Comparison of ENCODE assay signal across 1 cellular context in genomic region chr17:38703742-38704644, GRCh38.
TF ChIP-seq lines count a peak whose summit lies in the region.

No MANE protein-coding gene starts in this region.

TF ChIP-seq in GM12878, 131 proteins besides CTCF, POLR2A, EP300 and RAD21 (continues in another document):
- TF ChIP-seq STAT3 (IDR thresholded peaks at IDR 0.05; ENCODE audit: low read depth, low read length) (no peak), JUNB (IDR thresholded peaks at IDR 0.05) (no peak), SIN3A (IDR thresholded peaks at IDR 0.05; ENCODE audit: low read depth, low read length) (peak; percentile 74), IKZF2 (IDR thresholded peaks at IDR 0.05) (peak; percentile 76 to 84), NR2F1 (conservative IDR thresholded peaks at IDR 0.05) (peak; percentile 86), IRF3 (IDR thresholded peaks at IDR 0.05) (no peak), SP1 (IDR thresholded peaks at IDR 0.05; ENCODE audit: low read depth, low read length) (no peak), CBFB (IDR thresholded peaks at IDR 0.05; ENCODE audit: low read depth) (peak; percentile 20; the same call in 1 of the 2 replicates), CREB1 (IDR thresholded peaks at IDR 0.05; ENCODE audit: low read depth) (no peak), ZNF24 (IDR thresholded peaks at IDR 0.05) (no peak), SMAD5 (IDR thresholded peaks at IDR 0.05; ENCODE audit: low read depth) (peak; percentile 50; the same call in 1 of the 2 replicates), HDAC6 (IDR thresholded peaks at IDR 0.05; ENCODE audit: unreplicated experiment) (no peak), E4F1 (IDR thresholded peaks at IDR 0.05; ENCODE audit: borderline replicate concordance, partially characterized antibody) (no peak), SREBF1 (IDR thresholded peaks at IDR 0.05; ENCODE audit: low read length) (0 out of 2 replicates have a peak, but pooled peaks have one; percentile 18), KDM1A (IDR thresholded peaks at IDR 0.05; ENCODE audit: borderline replicate concordance) (no peak), ZBTB4 (CRISPR knock-in tag; IDR thresholded peaks at IDR 0.05) (no peak), NFIC (IDR thresholded peaks at IDR 0.05; ENCODE audit: low read depth, low read length) (no peak; the same call in 1 of the 2 replicates), BCL11A (IDR thresholded peaks at IDR 0.05; ENCODE audit: low read depth, low read length) (no peak), NRF1 (conservative IDR thresholded peaks at IDR 0.05; ENCODE audit: low read depth, low read length) (no peak), RBBP5 (conservative IDR thresholded peaks at IDR 0.05) (no peak), EZH2 (IDR thresholded peaks at IDR 0.05; ENCODE audit: borderline replicate concordance, control insufficient read depth, low read depth, low read length) (no peak), ELK1 (IDR thresholded peaks at IDR 0.05; ENCODE audit: low read depth, low read length) (0 out of 2 replicates have a peak, but pooled peaks have one; percentile 55), ZNF217 (IDR thresholded peaks at IDR 0.05) (no peak; the same call in none of the 2 replicates), SPI1 (IDR thresholded peaks at IDR 0.05; ENCODE audit: borderline replicate concordance, insufficient read depth, low read depth, low read length) (no peak), RAD51 (IDR thresholded peaks at IDR 0.05) (no peak), PKNOX1 (IDR thresholded peaks at IDR 0.05) (no peak), BRCA1 (IDR thresholded peaks at IDR 0.05; ENCODE audit: low read depth, low read length) (no peak), REST (IDR thresholded peaks at IDR 0.05; ENCODE audit: low read depth, low read length) (no peak), ZBED1 (IDR thresholded peaks at IDR 0.05; ENCODE audit: borderline replicate concordance) (no peak), RELB (IDR thresholded peaks at IDR 0.05; ENCODE audit: low read depth) (peak; percentile 84), TCF12 (IDR thresholded peaks at IDR 0.05; ENCODE audit: low read depth, low read length) (peak; percentile 52; the same call in 1 of the 2 replicates), CEBPZ (IDR thresholded peaks at IDR 0.05; ENCODE audit: low read depth, low read length) (no peak), CBX5 (IDR thresholded peaks at IDR 0.05; ENCODE audit: low read depth) (no peak), ESRRA (IDR thresholded peaks at IDR 0.05; ENCODE audit: low read length) (0 out of 2 replicates have a peak, but pooled peaks have one; percentile 48), ZBTB40 (IDR thresholded peaks at IDR 0.05; ENCODE audit: borderline replicate concordance) (peak; percentile 56; the same call in 1 of the 2 replicates), RCOR1 (conservative IDR thresholded peaks at IDR 0.05; ENCODE audit: low read depth, low read length) (no peak), LARP7 (IDR thresholded peaks at IDR 0.05) (no peak; the same call in none of the 2 replicates)
